In the genomic region with DNA sequence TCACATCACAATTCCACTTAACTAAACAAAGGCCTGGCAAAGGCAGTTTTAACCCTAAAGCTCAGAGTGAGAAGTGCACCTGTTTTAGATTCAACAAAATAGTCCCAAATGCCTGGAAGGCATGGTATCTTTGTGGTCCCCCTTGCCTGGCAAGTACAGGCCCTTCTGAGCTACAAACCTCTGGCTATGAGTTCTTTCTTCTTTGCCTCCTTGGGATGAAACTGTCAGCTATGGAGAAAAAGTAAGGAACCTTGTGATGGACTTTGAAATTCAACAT, we compare ENCODE assay signal across 13 cellular contexts.
"Had no signal": no experiment of that assay in that cellular context is flagged by ENCODE, and none has a peak within 500 bp of the region (broad histone marks: within the 10 kb centered on the region; RNA-seq: fewer than 3 reads in every experiment).

No MANE protein-coding gene starts in this region.

- H3K27ac Mint-ChIP-seq: activated naive CD8-positive, alpha-beta T cell treated with anti-CD3 and anti-CD28 coated beads, Interleukin-2, amount 10 ng/mL, durations not matched to agents 7 days and 5 days had no signal

- H3K27ac ChIP-seq: esophagus squamous epithelium, stomach, thoracic aorta had no signal

- FAIRE-seq: endothelial cell of umbilical vein had no signal

- H3K36me3 ChIP-seq: esophagus squamous epithelium, stomach, thoracic aorta had no signal

- ATAC-seq: activated CD4-positive, CD25-positive, alpha-beta regulatory T cell treated with anti-CD3 and anti-CD28 coated beads, Interleukin-2, amount 50 U/mL, for 24 hours; sciatic nerve had no signal

- H3K27me3 ChIP-seq: esophagus squamous epithelium, stomach had no signal

- H3K27me3 Mint-ChIP-seq: activated naive CD8-positive, alpha-beta T cell treated with anti-CD3 and anti-CD28 coated beads, Interleukin-2, amount 10 ng/mL, durations not matched to agents 7 days and 5 days had no signal

- H3K9me3 Mint-ChIP-seq: activated naive CD8-positive, alpha-beta T cell treated with anti-CD3 and anti-CD28 coated beads, Interleukin-2, amount 10 ng/mL, durations not matched to agents 7 days and 5 days had no signal

- H3K4me3 ChIP-seq: esophagus squamous epithelium, stomach, thoracic aorta had no signal

- H3K4me3 Mint-ChIP-seq: activated naive CD8-positive, alpha-beta T cell treated with anti-CD3 and anti-CD28 coated beads, Interleukin-2, amount 10 ng/mL, durations not matched to agents 7 days and 5 days had no signal

- DNase-seq: activated naive CD4-positive, alpha-beta T cell; activated naive CD8-positive, alpha-beta T cell treated with anti-CD3 and anti-CD28 coated beads, Interleukin-2, amount 10 ng/mL, durations not matched to agents 7 days and 5 days; cerebellar nuclear complex; effector CD8-positive, alpha-beta T cell; esophagus squamous epithelium; hypothalamus; stimulated activated CD4-positive, alpha-beta T cell treated with anti-CD3 and anti-CD28 coated beads, Interleukin-1b, Interleukin-23, amount 100 ng/mL, for 48 hours; stomach; T-helper 9 cell had no signal

- H3K9me3 ChIP-seq: esophagus squamous epithelium, stomach, thoracic aorta had no signal

- H3K36me3 Mint-ChIP-seq: activated naive CD8-positive, alpha-beta T cell treated with anti-CD3 and anti-CD28 coated beads, Interleukin-2, amount 10 ng/mL, durations not matched to agents 7 days and 5 days had no signal

- H3K4me1 ChIP-seq: esophagus squamous epithelium, stomach had no signal

- H3K4me1 Mint-ChIP-seq: activated naive CD8-positive, alpha-beta T cell treated with anti-CD3 and anti-CD28 coated beads, Interleukin-2, amount 10 ng/mL, durations not matched to agents 7 days and 5 days had no signal
